ENCODE assay signal across 2 cellular contexts in the genomic region with DNA sequence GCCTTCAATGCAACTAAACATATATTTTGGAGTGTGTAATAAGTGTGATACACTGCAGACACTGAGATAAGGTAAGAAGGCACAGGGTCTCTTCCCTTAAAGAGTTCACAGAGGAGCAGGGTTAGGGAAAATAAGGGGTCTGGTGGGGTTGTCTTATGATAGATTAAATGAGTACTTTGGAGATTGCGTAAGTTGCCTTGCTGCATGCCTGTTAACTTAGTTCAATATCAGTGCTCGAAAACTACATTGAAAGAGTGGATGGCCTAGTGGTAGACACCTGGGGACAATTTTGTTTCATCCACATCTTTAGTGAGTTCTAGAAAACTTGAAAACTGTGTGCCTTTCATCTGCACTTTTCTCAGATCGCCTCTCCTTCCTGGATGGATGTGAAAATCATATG.
TF ChIP-seq lines count a peak whose summit lies in the region.

No MANE protein-coding gene starts in this region.

TF ChIP-seq in HepG2, 621 proteins besides CTCF, POLR2A, EP300 and RAD21:
- TF ChIP-seq ZNF24 (IDR thresholded peaks at IDR 0.05) (no peak), GLI4 (CRISPR knock-in tag; IDR thresholded peaks at IDR 0.05; ENCODE audit: borderline replicate concordance) (no peak), PITX1 (CRISPR knock-in tag; IDR thresholded peaks at IDR 0.05) (no peak), PRPF4 (IDR thresholded peaks at IDR 0.05; ENCODE audit: low read depth, low read length, poor library complexity, severe bottlenecking) (no peak), ZNF343 (CRISPR knock-in tag; IDR thresholded peaks at IDR 0.05) (no peak), ZBTB38 (CRISPR knock-in tag; IDR thresholded peaks at IDR 0.05) (no peak), CEBPB (IDR thresholded peaks at IDR 0.05; ENCODE audit: borderline replicate concordance, low read depth, low read length) (peak; percentile 77), MZF1 (CRISPR knock-in tag; IDR thresholded peaks at IDR 0.05; ENCODE audit: borderline replicate concordance) (no peak), HMG20B (CRISPR knock-in tag; conservative IDR thresholded peaks at IDR 0.05) (no peak), ZIK1 (CRISPR knock-in tag; IDR thresholded peaks at IDR 0.05; ENCODE audit: borderline replicate concordance, low read depth) (no peak), CEBPG (CRISPR knock-in tag; IDR thresholded peaks at IDR 0.05) (peak; percentile 24; the same call in 1 of the 2 replicates), TBL1XR1 (IDR thresholded peaks at IDR 0.05; ENCODE audit: borderline replicate concordance, low read length, partially characterized antibody) (no peak)
- TF ChIP-seq, protein P1, sequence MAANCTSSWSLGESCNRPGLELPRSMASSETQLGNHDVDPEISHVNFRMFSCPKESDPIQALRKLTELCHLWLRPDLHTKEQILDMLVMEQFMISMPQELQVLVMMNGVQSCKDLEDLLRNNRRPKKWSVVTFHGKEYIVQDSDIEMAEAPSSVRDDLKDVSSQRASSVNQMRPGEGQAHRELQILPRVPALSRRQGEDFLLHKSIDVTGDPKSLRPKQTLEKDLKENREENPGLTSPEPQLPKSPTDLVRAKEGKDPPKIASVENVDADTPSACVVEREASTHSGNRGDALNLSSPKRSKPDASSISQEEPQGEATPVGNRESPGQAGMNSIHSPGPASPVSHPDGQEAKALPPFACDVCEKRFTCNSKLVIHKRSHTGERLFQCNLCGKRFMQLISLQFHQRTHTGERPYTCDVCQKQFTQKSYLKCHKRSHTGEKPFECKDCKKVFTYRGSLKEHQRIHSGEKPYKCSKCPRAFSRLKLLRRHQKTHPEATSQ (CRISPR knock-in tag; IDR thresholded peaks at IDR 0.05; ENCODE audit: borderline replicate concordance): no peak
- TF ChIP-seq, protein P2, sequence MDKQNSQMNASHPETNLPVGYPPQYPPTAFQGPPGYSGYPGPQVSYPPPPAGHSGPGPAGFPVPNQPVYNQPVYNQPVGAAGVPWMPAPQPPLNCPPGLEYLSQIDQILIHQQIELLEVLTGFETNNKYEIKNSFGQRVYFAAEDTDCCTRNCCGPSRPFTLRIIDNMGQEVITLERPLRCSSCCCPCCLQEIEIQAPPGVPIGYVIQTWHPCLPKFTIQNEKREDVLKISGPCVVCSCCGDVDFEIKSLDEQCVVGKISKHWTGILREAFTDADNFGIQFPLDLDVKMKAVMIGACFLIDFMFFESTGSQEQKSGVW (CRISPR knock-in tag; IDR thresholded peaks at IDR 0.05; ENCODE audit: borderline replicate concordance): no peak
- TF ChIP-seq, protein P3, sequence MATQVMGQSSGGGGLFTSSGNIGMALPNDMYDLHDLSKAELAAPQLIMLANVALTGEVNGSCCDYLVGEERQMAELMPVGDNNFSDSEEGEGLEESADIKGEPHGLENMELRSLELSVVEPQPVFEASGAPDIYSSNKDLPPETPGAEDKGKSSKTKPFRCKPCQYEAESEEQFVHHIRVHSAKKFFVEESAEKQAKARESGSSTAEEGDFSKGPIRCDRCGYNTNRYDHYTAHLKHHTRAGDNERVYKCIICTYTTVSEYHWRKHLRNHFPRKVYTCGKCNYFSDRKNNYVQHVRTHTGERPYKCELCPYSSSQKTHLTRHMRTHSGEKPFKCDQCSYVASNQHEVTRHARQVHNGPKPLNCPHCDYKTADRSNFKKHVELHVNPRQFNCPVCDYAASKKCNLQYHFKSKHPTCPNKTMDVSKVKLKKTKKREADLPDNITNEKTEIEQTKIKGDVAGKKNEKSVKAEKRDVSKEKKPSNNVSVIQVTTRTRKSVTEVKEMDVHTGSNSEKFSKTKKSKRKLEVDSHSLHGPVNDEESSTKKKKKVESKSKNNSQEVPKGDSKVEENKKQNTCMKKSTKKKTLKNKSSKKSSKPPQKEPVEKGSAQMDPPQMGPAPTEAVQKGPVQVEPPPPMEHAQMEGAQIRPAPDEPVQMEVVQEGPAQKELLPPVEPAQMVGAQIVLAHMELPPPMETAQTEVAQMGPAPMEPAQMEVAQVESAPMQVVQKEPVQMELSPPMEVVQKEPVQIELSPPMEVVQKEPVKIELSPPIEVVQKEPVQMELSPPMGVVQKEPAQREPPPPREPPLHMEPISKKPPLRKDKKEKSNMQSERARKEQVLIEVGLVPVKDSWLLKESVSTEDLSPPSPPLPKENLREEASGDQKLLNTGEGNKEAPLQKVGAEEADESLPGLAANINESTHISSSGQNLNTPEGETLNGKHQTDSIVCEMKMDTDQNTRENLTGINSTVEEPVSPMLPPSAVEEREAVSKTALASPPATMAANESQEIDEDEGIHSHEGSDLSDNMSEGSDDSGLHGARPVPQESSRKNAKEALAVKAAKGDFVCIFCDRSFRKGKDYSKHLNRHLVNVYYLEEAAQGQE (IDR thresholded peaks at IDR 0.05; ENCODE audit: borderline replicate concordance in 1 of 2, low read depth in 1 of 2, low read length in 2 of 2): no peak

TF ChIP-seq in H1, 55 proteins besides CTCF, POLR2A, EP300 and RAD21:
- TF ChIP-seq JUN (IDR thresholded peaks at IDR 0.05; ENCODE audit: low read depth, low read length) (no peak), CEBPB (IDR thresholded peaks at IDR 0.05; ENCODE audit: low read depth, low read length) (0 out of 2 replicates have a peak, but pooled peaks have one; percentile 23), FOSL1 (IDR thresholded peaks at IDR 0.05; ENCODE audit: insufficient read depth, low read depth, low read length) (no peak)
